Comparison of ENCODE assay signal across 8 cellular contexts in genomic region chr5:98927988-98928801, GRCh38.
A peak's percentile ranks its signal among the peaks of the same experiment; 100 is the strongest.
DNase-seq lines count a peak whose midpoint lies in the region; ATAC-seq lines count a peak whose summit lies in the region.

No MANE protein-coding gene starts in this region.

- DNase-seq in NCI-H1436 (lab: John Stamatoyannopoulos, UW), result peak; percentile 23
- DNase-seq in NCI-H1436 treated with DMSO at 0.1 percent for 48 hours (lab: John Stamatoyannopoulos, UW), result no peak
- DNase-seq in NCI-H1105 (lab: John Stamatoyannopoulos, UW), result peak; percentile 11
- DNase-seq in activated CD4-positive, alpha-beta T cell treated with anti-CD3 and anti-CD28 coated beads, Interleukin-2, amount 50 U/mL, for 4 hours, result peak; percentile 23 to 28
- DNase-seq in effector CD8-positive, alpha-beta T cell (lab: John Stamatoyannopoulos, UW), result peak; percentile 28
- peak; percentile 65 for DNase-seq in medulla oblongata (ENCODE audit: extremely low spot score)
- DNase-seq in stimulated activated CD8-positive, alpha-beta memory T cell treated with anti-CD3 and anti-CD28 coated beads, Interleukin-12 subunit alpha, Interleukin-12 subunit beta, amount 100 ng/mL, for 24 hours (ENCODE audit: extremely low read depth), result peak; percentile 14

- ATAC-seq in HG02610 (IDR thresholded peaks at IDR 0.05; ENCODE audit: unreplicated experiment), result peak; percentile 26
